In the genomic region with DNA sequence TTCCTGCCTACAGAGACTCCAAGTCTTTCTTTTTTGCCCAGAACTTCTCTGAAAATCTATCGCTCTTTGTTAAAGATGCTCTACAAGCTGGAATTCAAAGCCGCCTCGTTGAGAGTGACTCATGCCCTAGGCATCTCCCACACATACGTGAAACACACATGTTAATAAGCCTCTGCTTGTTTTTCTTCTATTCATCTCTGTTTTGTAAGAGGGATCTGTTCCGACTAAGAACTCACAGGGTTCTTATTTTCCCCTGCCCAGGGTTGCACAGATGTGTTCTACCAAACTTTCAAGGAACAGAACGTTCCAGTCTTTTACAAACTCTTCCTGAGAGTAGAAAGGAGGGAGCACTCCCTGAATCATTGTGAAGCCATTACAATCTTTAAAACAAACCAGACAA, we compare ENCODE assay signal across 11 cellular contexts. TPM values are rescaled to one million over a fixed set of nuclear protein-coding genes. Genes with fewer than 3 reads are reported as not detected.
A peak's percentile ranks its signal among the peaks of the same experiment; 100 is the strongest.
DNase-seq lines count a peak whose midpoint lies in the region; ATAC-seq and TF ChIP-seq lines count a peak whose summit lies in the region.
"Had no signal": no experiment of that assay in that cellular context is flagged by ENCODE, and none has a peak within 500 bp of the region (broad histone marks: within the 10 kb centered on the region; RNA-seq: fewer than 3 reads in every experiment).

No MANE protein-coding gene starts in this region.

- no peak for TF ChIP-seq CTCF in foreskin fibroblast (IDR thresholded peaks at IDR 0.05; ENCODE audit: low read depth, low read length)
- TF ChIP-seq CTCF in psoas muscle (IDR thresholded peaks at IDR 0.05), result no peak
- TF ChIP-seq CTCF in WERI-Rb-1 (IDR thresholded peaks at IDR 0.05; ENCODE audit: low read depth, low read length), result no peak

- H3K27me3 ChIP-seq in SJSA1 (replicated peaks), result no peaks in the 10 kb centered on the region
- H3K27me3 ChIP-seq in psoas muscle (ENCODE audit: insufficient read depth in 3 of 3, low read length in 2 of 3), result no peaks in the 10 kb centered on the region
- peaks cover 14% of the 10 kb centered on the region for H3K27me3 ChIP-seq in WERI-Rb-1 (ENCODE audit: insufficient read depth, low read depth, severe bottlenecking)

- H3K27ac ChIP-seq in SJSA1 (peak overlapping the region; percentile 88), psoas muscle (no peak overlapping the region), WERI-Rb-1 (no peak overlapping the region)
- H3K27ac ChIP-seq: VCaP had no signal

- intact Hi-C loops in psoas muscle (cut with DNase I), result no loop called here

- H3K36me3 ChIP-seq in SJSA1, result no peaks in the 10 kb centered on the region
- H3K36me3 ChIP-seq in psoas muscle (ENCODE audit: insufficient read depth in 1 of 2, low read depth in 1 of 2), result no peaks in the 10 kb centered on the region
- H3K36me3 ChIP-seq in WERI-Rb-1, result no peaks in the 10 kb centered on the region

- H3K4me1 ChIP-seq in SJSA1 (replicated peaks) (peaks cover 42% of the 10 kb centered on the region), psoas muscle (peaks cover 14% of the 10 kb centered on the region)

- peak overlapping the region; percentile 8 for H3K4me3 ChIP-seq in SJSA1
- H3K4me3 ChIP-seq in foreskin fibroblast (ENCODE audit: low read depth in 1 of 2, low read length in 2 of 2), result peak overlapping the region in 1 of 2 donors; percentile 25
- H3K4me3 ChIP-seq in psoas muscle, result no peak overlapping the region
- no peak overlapping the region for H3K4me3 ChIP-seq in WERI-Rb-1 (ENCODE audit: low read depth, low read length)

- H3K9me3 ChIP-seq in SJSA1 (replicated peaks) (no peaks in the 10 kb centered on the region), psoas muscle (no peaks in the 10 kb centered on the region), WERI-Rb-1 (ENCODE audit: severe bottlenecking) (no peaks in the 10 kb centered on the region)

- ATAC-seq in psoas muscle (peak in 3 of 4 donors; percentile 11 to 61 (median 34)), HG03196 (IDR thresholded peaks at IDR 0.05; ENCODE audit: unreplicated experiment) (no peak), GM18868 (IDR thresholded peaks at IDR 0.05; ENCODE audit: unreplicated experiment) (no peak)
- ATAC-seq: HCT116 had no signal

- DNase-seq in EH (ENCODE audit: low read depth) (peak; percentile 81), SJSA1 (ENCODE audit: low read depth in 1 of 2, low spot score in 2 of 2) (peak; percentile 90), foreskin fibroblast (peak; percentile 83 to 95), psoas muscle (peak; percentile 25 to 47), WERI-Rb-1 (no peak), NCI-H774 (lab: John Stamatoyannopoulos, UW) (no peak)
- DNase-seq: NCI-H187 treated with DMSO at 0.1 percent for 48 hours had no signal

- 34 to 36% (median 34%) methylated on average over 6 of the region's 6 CpGs for WGBS in psoas muscle, 3 donors

RNA-seq across cellular contexts. Expression of a gene that starts 55.5 kb away (rescaled TPM):
- 56.8 and 62.3 TPM in 2 replicates for total RNA-seq in SJSA1 (2014; rRNA removed; shearing (Covaris generic))
- total RNA-seq in psoas muscle, result 10 to 100 TPM; 38.2 to 48.8 (median 42.2) TPM
- polyA plus RNA-seq in psoas muscle, result 10 to 100 TPM; 15.1 to 44.3 (median 29.5) TPM

Comparison
In these comparisons a context has a peak if more than half of its experiments do, and no peak if none do; other contexts are left out.
1. DNase-seq: peak in EH (single experiment), SJSA1 (2 of 2), foreskin fibroblast (2 of 2) and psoas muscle (2 of 2); none in WERI-Rb-1 (single experiment) and NCI-H774 (single experiment).
2. ATAC-seq: peak in psoas muscle (3 of 4); none in HG03196 (single experiment) and GM18868 (single experiment).